ENCODE assay signal across 24 cellular contexts in the genomic region with DNA sequence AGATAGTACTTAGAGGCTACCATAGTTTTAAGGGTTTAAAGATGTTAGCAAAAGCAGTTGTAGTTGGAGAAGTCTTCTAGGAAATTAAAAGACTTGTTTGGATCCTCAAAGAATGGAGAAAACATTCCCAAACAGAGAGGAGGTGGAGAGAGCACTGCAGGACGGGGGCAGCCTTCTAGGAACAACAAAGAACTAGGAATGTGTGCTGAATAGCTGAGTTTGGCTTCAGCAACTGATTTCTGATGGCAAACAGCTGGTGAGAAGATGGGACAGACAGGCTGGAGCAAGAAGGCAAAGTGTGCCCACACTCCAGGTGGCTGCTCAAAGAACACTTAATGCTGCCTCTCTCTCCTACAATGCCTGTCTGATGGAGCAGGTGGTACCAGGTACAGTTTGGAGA.
"Had no signal": no experiment of that assay in that cellular context is flagged by ENCODE, and none has a peak within 500 bp of the region (broad histone marks: within the 10 kb centered on the region; RNA-seq: fewer than 3 reads in every experiment).

No MANE protein-coding gene starts in this region.

- H2AFZ ChIP-seq: hepatocyte had no signal

- H3K36me3 Mint-ChIP-seq: naive B cell had no signal

- DNase-seq: cortex of kidney; dorsolateral prefrontal cortex; effector memory CD8-positive, alpha-beta T cell; esophagus squamous epithelium; foreskin keratinocyte; head of caudate nucleus; kidney; left cardiac atrium; left ventricle myocardium superior; mesenchymal stem cell; naive B cell; small intestine; stimulated activated CD4-positive, alpha-beta T cell treated with anti-CD3 and anti-CD28 coated beads, Interleukin-12 subunit alpha, Interleukin-12 subunit beta, amount 100 ng/mL, for 4 hours; stimulated activated naive CD4-positive, alpha-beta T cell; stomach; substantia nigra; transverse colon had no signal

- H3K4me1 Mint-ChIP-seq: central memory CD8-positive, alpha-beta T cell; naive B cell; nephron had no signal

- H3K27me3 Mint-ChIP-seq: central memory CD8-positive, alpha-beta T cell; effector memory CD8-positive, alpha-beta T cell; naive B cell had no signal

- H3K36me3 ChIP-seq: esophagus squamous epithelium, neutrophil, right atrium auricular region, stomach, thoracic aorta, transverse colon had no signal

- H3K27ac ChIP-seq: dorsolateral prefrontal cortex, esophagus squamous epithelium, foreskin keratinocyte, hepatocyte, neutrophil, right atrium auricular region, stomach, thoracic aorta, transverse colon had no signal

- H3K9me3 Mint-ChIP-seq: nephron had no signal

- H3K27ac Mint-ChIP-seq: effector memory CD8-positive, alpha-beta T cell; naive B cell; nephron had no signal

- H3K4me1 ChIP-seq: esophagus squamous epithelium, right atrium auricular region had no signal

- H3K4me2 ChIP-seq: hepatocyte had no signal

- H3K4me3 ChIP-seq: dorsolateral prefrontal cortex, esophagus squamous epithelium, hepatocyte, lung, right atrium auricular region, stomach, thoracic aorta, transverse colon had no signal

- H3K9me3 ChIP-seq: esophagus squamous epithelium, neutrophil, right atrium auricular region, stomach, thoracic aorta, transverse colon had no signal

- H3K4me3 Mint-ChIP-seq: central memory CD8-positive, alpha-beta T cell; effector memory CD8-positive, alpha-beta T cell; naive B cell; nephron had no signal

- H3K27me3 ChIP-seq: dorsolateral prefrontal cortex, esophagus squamous epithelium, foreskin keratinocyte, hepatocyte, neutrophil, right atrium auricular region, stomach, transverse colon had no signal
